Comparison of ENCODE assay signal across 8 cellular contexts in genomic region chr9:120579139-120579749, GRCh38. TPM values are rescaled to one million over a fixed set of nuclear protein-coding genes. Genes with fewer than 3 reads are reported as not detected.
A peak's percentile ranks its signal among the peaks of the same experiment; 100 is the strongest.
DNase-seq lines count a peak whose midpoint lies in the region; ATAC-seq and TF ChIP-seq lines count a peak whose summit lies in the region.

No MANE protein-coding gene starts in this region.

- TF ChIP-seq CTCF in vagina (IDR thresholded peaks at IDR 0.05): no peak

- peaks cover 23% of the 10 kb centered on the region for H3K4me1 Mint-ChIP-seq in memory B cell

- H3K27me3 ChIP-seq in vagina: no peaks in the 10 kb centered on the region

- H3K27ac Mint-ChIP-seq in memory B cell: peak overlapping the region; percentile 90

- TF ChIP-seq POLR2A in vagina (IDR thresholded peaks at IDR 0.05): no peak

- H3K36me3 Mint-ChIP-seq in memory B cell: peaks cover 4% of the 10 kb centered on the region

- intact Hi-C loops in vagina (cut with DNase I): no loop called here

- no peaks in the 10 kb centered on the region for H3K9me3 Mint-ChIP-seq in memory B cell

- DNase-seq in NCI-H510A treated with DMSO at 0.1 percent for 48 hours (lab: John Stamatoyannopoulos, UW): peak; percentile 15
- no peak for DNase-seq in NCI-H510A (lab: John Stamatoyannopoulos, UW)
- DNase-seq in NAMALWA (ENCODE audit: low spot score): peak; percentile 26
- DNase-seq in caudate nucleus (lab: John Stamatoyannopoulos, UW): no peak
- no peak for DNase-seq in memory B cell (ENCODE audit: low spot score in 2 of 2)
- DNase-seq in vagina (ENCODE audit: extremely low spot score in 2 of 2): no peak
- no peak for DNase-seq in NCI-H446 treated with DMSO at 0.1 percent for 48 hours (lab: John Stamatoyannopoulos, UW)

- ATAC-seq in memory B cell (ENCODE audit: low read depth): no peak
- ATAC-seq in HG03095 (IDR thresholded peaks at IDR 0.05; ENCODE audit: unreplicated experiment): no peak

- no peaks in the 10 kb centered on the region for H3K36me3 ChIP-seq in vagina

- H3K27me3 Mint-ChIP-seq in memory B cell: no peaks in the 10 kb centered on the region

- H3K4me3 Mint-ChIP-seq in memory B cell: peak overlapping the region; percentile 93

- peaks cover 12% of the 10 kb centered on the region for H3K4me1 ChIP-seq in vagina

- H3K4me3 ChIP-seq in vagina: peak overlapping the region; percentile 84 to 86

- H3K27ac ChIP-seq in caudate nucleus (ENCODE audit: low read depth, low read length) (peak overlapping the region; percentile 54), vagina (peak overlapping the region; percentile 81)

- no peaks in the 10 kb centered on the region for H3K9me3 ChIP-seq in vagina

RNA-seq across cellular contexts. Expression of gene CDK5RAP2, which starts 0.7 kb away (rescaled TPM):
- 54.5 TPM for total RNA-seq in vagina

Comparison
In these comparisons a context has a peak if more than half of its experiments do, and no peak if none do; other contexts are left out.
1. DNase-seq: peak in NCI-H510A treated with DMSO at 0.1 percent for 48 hours (single experiment) and NAMALWA (single experiment); none in NCI-H510A (single experiment), caudate nucleus (0 of 61), memory B cell (0 of 2), vagina (0 of 2) and NCI-H446 treated with DMSO at 0.1 percent for 48 hours (single experiment).